9 cellular contexts compared by ENCODE assay signal in the genomic region with DNA sequence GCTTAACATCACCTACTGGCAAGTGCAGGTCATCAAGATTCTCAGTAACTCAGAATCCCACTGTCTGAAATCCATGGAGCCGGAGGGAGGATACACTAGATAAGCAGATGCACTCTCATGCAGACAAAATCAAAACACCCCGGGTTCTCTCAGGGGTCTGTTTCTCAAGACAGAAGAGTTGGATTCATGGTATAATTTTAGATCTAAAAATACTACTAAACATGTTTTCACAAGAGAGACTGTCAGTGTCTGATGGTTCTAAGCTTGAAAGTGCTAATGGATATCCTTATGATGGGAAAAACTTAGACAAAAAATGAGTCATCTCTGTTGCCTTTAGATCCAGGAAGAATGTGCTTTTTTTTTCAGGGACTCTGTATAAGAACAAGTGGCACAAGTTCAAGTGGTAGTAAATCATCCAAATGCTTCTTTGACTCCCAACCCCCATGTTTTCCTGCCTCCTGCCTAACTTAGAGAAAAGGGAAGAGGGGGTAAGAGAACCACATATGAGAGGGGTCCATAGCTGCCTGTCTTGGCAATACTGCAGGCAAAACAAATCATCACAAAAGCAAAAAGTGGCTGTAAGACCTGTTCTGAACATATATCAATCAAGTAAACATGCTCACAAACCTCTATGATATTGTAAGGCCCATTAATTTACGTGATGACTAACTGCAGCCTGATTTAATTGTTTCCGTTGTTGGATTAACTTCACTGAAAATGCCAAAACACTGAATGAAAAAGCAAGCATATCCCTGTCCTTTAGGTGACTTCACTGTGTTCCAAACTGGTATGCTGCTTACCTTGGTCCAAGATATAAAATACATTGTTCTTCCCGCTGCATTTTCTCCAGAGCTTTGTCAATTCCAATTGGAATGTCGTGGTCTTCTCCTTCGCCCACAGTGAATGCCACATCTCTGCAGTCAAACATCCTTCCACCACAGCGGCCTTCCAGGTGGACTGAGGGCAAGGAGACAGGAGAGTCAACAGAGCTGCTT.
A peak's percentile ranks its signal among the peaks of the same experiment; 100 is the strongest.
DNase-seq lines count a peak whose midpoint lies in the region; ATAC-seq, FAIRE-seq and TF ChIP-seq lines count a peak whose summit lies in the region.
"Had no signal": no experiment of that assay in that cellular context is flagged by ENCODE, and none has a peak within 500 bp of the region (broad histone marks: within the 10 kb centered on the region; RNA-seq: fewer than 3 reads in every experiment).

No MANE protein-coding gene starts in this region.

- no peak for FAIRE-seq in urothelium cell line (lab: Jason Lieb, UNC)

- whole genome bisulfite sequencing in heart right ventricle, 2 donors = 86 to 88% methylated on average over 8 of the region's 8 CpGs

- peak overlapping the region; percentile 58 for H3K27ac ChIP-seq in left ventricle myocardium inferior (replicated peaks)
- H3K27ac ChIP-seq in heart right ventricle = peak overlapping the region in 1 of 10 donors; percentile 61
- peak overlapping the region; percentile 31 to 32 for H3K27ac ChIP-seq in ascending aorta

- H3K4me1 ChIP-seq in left ventricle myocardium inferior = peaks cover 91% of the 10 kb centered on the region
- peaks cover 14 to 91% (median 41%) of the 10 kb centered on the region in 9 donors for H3K4me1 ChIP-seq in heart right ventricle
- peaks cover 23 to 64% of the 10 kb centered on the region in 2 donors for H3K4me1 ChIP-seq in ascending aorta

- H3K4me3 ChIP-seq in left ventricle myocardium inferior = no peak overlapping the region
- H3K4me3 ChIP-seq in heart right ventricle = no peak overlapping the region
- no peak overlapping the region for H3K4me3 ChIP-seq in ascending aorta

- no peaks in the 10 kb centered on the region for H3K27me3 ChIP-seq in left ventricle myocardium inferior (ENCODE audit: low read depth)
- H3K27me3 ChIP-seq in heart right ventricle = no peaks in the 10 kb centered on the region
- no peaks in the 10 kb centered on the region for H3K27me3 ChIP-seq in ascending aorta

- H3K9me3 ChIP-seq in left ventricle myocardium inferior (replicated peaks) (no peaks in the 10 kb centered on the region), heart right ventricle (no peaks in the 10 kb centered on the region), ascending aorta (no peaks in the 10 kb centered on the region)

- no peak for DNase-seq in left ventricle myocardium inferior
- no peak for DNase-seq in heart right ventricle
- DNase-seq in ascending aorta (ENCODE audit: low spot score in 2 of 2) = no peak
- peak; percentile 76 for DNase-seq in left kidney (ENCODE audit: low read depth, low spot score)
- DNase-seq in urothelium cell line (ENCODE audit: low spot score) = peak; percentile 68
- DNase-seq: NCI-H524 treated with DMSO at 0.1 percent for 48 hours had no signal

- TF ChIP-seq CTCF in left ventricle myocardium inferior (IDR thresholded peaks at IDR 0.05; ENCODE audit: borderline replicate concordance) (no peak), heart right ventricle (IDR thresholded peaks at IDR 0.05) (no peak), ascending aorta (IDR thresholded peaks at IDR 0.05) (no peak)

- intact Hi-C loops in left ventricle myocardium inferior (cut with micrococcal nuclease) (no loop called here), heart right ventricle (cut with DNase I) (loop anchor here in 1 of 10 donors (1.0 kb wide), 1 partner anchor 44 kb away; no protein-coding TSS in a partner anchor), ascending aorta (cut with DNase I) (no loop called here)

- ATAC-seq in heart right ventricle (no peak), GM21619 (IDR thresholded peaks at IDR 0.05; ENCODE audit: unreplicated experiment) (no peak), HG03045 (IDR thresholded peaks at IDR 0.05; ENCODE audit: unreplicated experiment) (no peak), HG03442 (IDR thresholded peaks at IDR 0.05; ENCODE audit: unreplicated experiment) (no peak)

- peaks cover 57% of the 10 kb centered on the region for H3K36me3 ChIP-seq in left ventricle myocardium inferior
- H3K36me3 ChIP-seq in heart right ventricle = peaks cover 0 to 55% (median 11%) of the 10 kb centered on the region in 9 donors
- peaks cover 47 to 56% of the 10 kb centered on the region in 2 donors for H3K36me3 ChIP-seq in ascending aorta

Comparison
In these comparisons a context has a peak if more than half of its experiments do, and no peak if none do; other contexts are left out.
1. DNase-seq: peak in left kidney (single experiment) and urothelium cell line (single experiment); none in left ventricle myocardium inferior (single experiment), heart right ventricle (0 of 2) and ascending aorta (0 of 2).